In genomic region chr17:44221072-44221861, GRCh38 we compare ENCODE assay signal across 8 cellular contexts. TPM values are rescaled to one million over a fixed set of nuclear protein-coding genes. Genes with fewer than 3 reads are reported as not detected.
DNase-seq lines count a peak whose midpoint lies in the region; ATAC-seq, FAIRE-seq and TF ChIP-seq lines count a peak whose summit lies in the region.

No MANE protein-coding gene starts in this region.

- no peak for FAIRE-seq in keratinocyte (lab: Jason Lieb, UNC)

- CTCF ChIA-PET in AG04449 (lab: Yijun Ruan, JAX): interaction anchor here (0.6 to 4.7 kb wide), 11 partner anchors 9 to 142 kb away, joined by 3 to 58 read pairs (median 4); partner anchors contain the start of gene FAM171A2
- CTCF ChIA-PET in activated B cell treated with CpG ODN at 0.5 μM for 24 hours (lab: Charles Lee): interaction anchor here (1.0 to 6.7 kb wide), 7 partner anchors 11 to 129 kb away, joined by 3 to 35 read pairs (median 5); partner anchors contain the start of gene GRN

- POLR2A ChIA-PET in AG04449 (lab: Yijun Ruan, JAX): interaction anchor here (0.7 to 3.4 kb wide), 10 partner anchors 11 to 155 kb away, joined by 3 to 18 read pairs (median 4); partner anchors contain the start of genes GRN, LSM12 and TMUB2
- POLR2A ChIA-PET in activated B cell treated with CpG ODN at 0.5 μM for 24 hours (lab: Charles Lee): interaction anchor here (0.6 to 10.5 kb wide), 26 partner anchors 8 to 906 kb away, joined by 3 to 241 read pairs (median 7); partner anchors contain the start of genes ATXN7L3, GPATCH8, GRN and HDAC5

- H3K27me3 ChIP-seq in keratinocyte (ENCODE audit: control insufficient read depth, extremely low read depth, insufficient read depth, low read length) (no peaks in the 10 kb centered on the region), spleen (replicated peaks in 1 of 7) (no peaks in the 10 kb centered on the region)

- peak; percentile 15 for ATAC-seq in activated B cell treated with CpG ODN at 0.5 μM for 24 hours (ENCODE audit: low read depth)
- ATAC-seq in GM21381 (IDR thresholded peaks at IDR 0.05; ENCODE audit: unreplicated experiment): no peak

- H3K4me3 ChIP-seq in AG04449 (ENCODE audit: low read depth, low read length): peak overlapping the region; percentile 82
- H3K4me3 ChIP-seq in keratinocyte (ENCODE audit: control insufficient read depth in 2 of 3, extremely low read depth in 1 of 3, insufficient read depth in 2 of 3, low read depth in 1 of 3, low read length in 3 of 3): peak overlapping the region; percentile 84 to 89 (median 85)
- peak overlapping the region; percentile 75 to 96 (median 87) for H3K4me3 ChIP-seq in spleen

- H3K27ac Mint-ChIP-seq in activated B cell treated with CpG ODN at 0.5 μM for 24 hours: peak overlapping the region; percentile 90

- intact Hi-C loops in activated B cell treated with CpG ODN at 0.5 μM for 24 hours (cut with micrococcal nuclease) (loop anchor here (5.0 kb wide), 1 partner anchor 56 kb away; no protein-coding TSS in a partner anchor), spleen (cut with DNase I; ENCODE audit: low total_unique reads) (loop anchor here (10.0 kb wide), 1 partner anchor 54 kb away; no protein-coding TSS in a partner anchor)

- H3K9me1 ChIP-seq in keratinocyte (ENCODE audit: control insufficient read depth, extremely low read depth, insufficient read depth, low read length): no peaks in the 10 kb centered on the region

- TF ChIP-seq CTCF in AG04449 (IDR thresholded peaks at IDR 0.05; ENCODE audit: insufficient read depth, low read length, missing control alignments) (no peak), activated B cell treated with CpG ODN at 0.5 μM for 24 hours (IDR thresholded peaks at IDR 0.05) (no peak), keratinocyte (optimal IDR thresholded peaks at IDR 0.05 in 1 of 3, IDR thresholded peaks at IDR 0.05 in 1 of 3, conservative IDR thresholded peaks at IDR 0.05 in 1 of 3; ENCODE audit: extremely low read depth in 1 of 3, insufficient read depth in 2 of 3, low read length in 3 of 3) (no peak), spleen (IDR thresholded peaks at IDR 0.05 in 8 of 11, conservative IDR thresholded peaks at IDR 0.05 in 3 of 11) (peak in 3 of 11 experiments; percentile 5 to 17 (median 15))

- H3K4me3 Mint-ChIP-seq in activated B cell treated with CpG ODN at 0.5 μM for 24 hours: peak overlapping the region; percentile 87

- TF ChIP-seq POLR2A in spleen (IDR thresholded peaks at IDR 0.05): no peak

- H3K4me1 ChIP-seq in keratinocyte (ENCODE audit: control insufficient read depth, extremely low read depth, insufficient read depth, low read length) (peaks cover 34% of the 10 kb centered on the region), spleen (peaks cover 28 to 52% (median 45%) of the 10 kb centered on the region in 6 donors)

- H3K9me3 ChIP-seq in keratinocyte (ENCODE audit: control insufficient read depth, low read depth, low read length) (no peaks in the 10 kb centered on the region), spleen (no peaks in the 10 kb centered on the region)

- H3K27ac ChIP-seq in keratinocyte (ENCODE audit: control insufficient read depth, insufficient read depth, low read length) (peak overlapping the region; percentile 70), spleen (peak overlapping the region; percentile 97 to 100 (median 99))

- peak overlapping the region; percentile 60 for H2AFZ ChIP-seq in keratinocyte (ENCODE audit: control insufficient read depth, low read length)

- H3K36me3 Mint-ChIP-seq in activated B cell treated with CpG ODN at 0.5 μM for 24 hours (ENCODE audit: low read depth): peaks cover 18% of the 10 kb centered on the region

- no peaks in the 10 kb centered on the region for H4K20me1 ChIP-seq in keratinocyte (ENCODE audit: control insufficient read depth, extremely low read depth, insufficient read depth, low read length)

- no peaks in the 10 kb centered on the region for H3K27me3 Mint-ChIP-seq in activated B cell treated with CpG ODN at 0.5 μM for 24 hours

- 0 to 1% (median 1%) methylated on average over 53 to 54 of the region's 54 CpGs for WGBS in spleen, 5 donors

- peaks cover 24% of the 10 kb centered on the region for H3K79me2 ChIP-seq in keratinocyte (ENCODE audit: control insufficient read depth, insufficient read depth, low read length)

- H3K36me3 ChIP-seq in keratinocyte (ENCODE audit: control insufficient read depth in 2 of 2, extremely low read depth in 1 of 2, insufficient read depth in 2 of 2, low read length in 2 of 2): peaks cover 4 to 11% of the 10 kb centered on the region in 2 experiments
- H3K36me3 ChIP-seq in spleen: peaks cover 0 to 15% (median 5%) of the 10 kb centered on the region in 6 donors

- peaks cover 30% of the 10 kb centered on the region for H3K4me1 Mint-ChIP-seq in activated B cell treated with CpG ODN at 0.5 μM for 24 hours

- DNase-seq in AG04449 (ENCODE audit: low read depth, low spot score) (no peak), GOT3 (lab: John Stamatoyannopoulos, UW) (peak; percentile 35), NCI-H345 (lab: John Stamatoyannopoulos, UW) (peak; percentile 79), activated B cell treated with CpG ODN at 0.5 μM for 24 hours (peak; percentile 58), cerebellar cortex (ENCODE audit: low spot score) (peak; percentile 87), keratinocyte (ENCODE audit: low read depth, low spot score) (no peak), spleen (peak; percentile 93)

- dilution Hi-C loops in keratinocyte (cut with MboI; ENCODE audit: extremely low pct_ligation_motif_present, low sequenced_read_pairs): no loop called here

- peak overlapping the region; percentile 98 for H3K4me2 ChIP-seq in keratinocyte (ENCODE audit: control insufficient read depth, extremely low read depth, insufficient read depth, low read depth, low read length)

- peak overlapping the region; percentile 87 for H3K9ac ChIP-seq in keratinocyte (ENCODE audit: control insufficient read depth, extremely low read depth, insufficient read depth, low read length)

- H3K9me3 Mint-ChIP-seq in activated B cell treated with CpG ODN at 0.5 μM for 24 hours: no peaks in the 10 kb centered on the region

RNA-seq across cellular contexts. Expression of gene UBTF, which starts 1.8 kb away (rescaled TPM):
- total RNA-seq in activated B cell treated with CpG ODN at 0.5 μM for 24 hours (139 and 146 TPM in 2 replicates), spleen (100 to 1,000 TPM in 3 of 7 donors, 10 to 100 TPM in 4; 77.0 to 113 (median 94.8) TPM)
- polyA plus RNA-seq in keratinocyte (14.7 to 23.0 TPM (median 20.5 TPM) in 3 replicates), spleen (10 to 100 TPM; 43.2 to 67.0 (median 43.9) TPM)
- polyA plus RNA-seq in keratinocyte (2011; ENCODE audit: low read depth): 52.7 TPM
- polyA plus RNA-seq in keratinocyte (2011; cell fraction: cytosol; rRNA removed): 15.6 and 21.1 TPM in 2 replicates
- polyA plus RNA-seq in keratinocyte (2011; cell fraction: nucleus; rRNA removed): 37.8 and 39.2 TPM in 2 replicates
- 30.2 and 38.1 TPM in 2 replicates for polyA plus RNA-seq in keratinocyte (2012; ENCODE audit: low replicate concordance)
- 9.3 to 36.6 TPM (median 15.2 TPM) in 3 replicates for polyA minus RNA-seq in keratinocyte
- 19.8 TPM for polyA minus RNA-seq in keratinocyte (2011; cell fraction: cytosol; rRNA and poly(A)+ RNA removed)
- 13.9 and 17.8 TPM in 2 replicates for polyA minus RNA-seq in keratinocyte (2011; cell fraction: nucleus; rRNA and poly(A)+ RNA removed)

RNA-seq across cellular contexts. Expression of gene ATXN7L3, which starts 21.6 kb away (rescaled TPM):
- total RNA-seq in activated B cell treated with CpG ODN at 0.5 μM for 24 hours (92.0 and 103 TPM in 2 replicates), spleen (10 to 100 TPM; 51.3 to 96.2 (median 68.4) TPM)
- polyA plus RNA-seq in keratinocyte (29.3 to 33.8 TPM (median 32.8 TPM) in 3 replicates), spleen (10 to 100 TPM; 25.2 to 55.5 (median 27.2) TPM)
- polyA plus RNA-seq in keratinocyte (2011; ENCODE audit: low read depth): 68.4 TPM
- 27.1 and 31.7 TPM in 2 replicates for polyA plus RNA-seq in keratinocyte (2011; cell fraction: cytosol; rRNA removed)
- polyA plus RNA-seq in keratinocyte (2011; cell fraction: nucleus; rRNA removed): 63.6 and 75.5 TPM in 2 replicates
- polyA plus RNA-seq in keratinocyte (2012; ENCODE audit: low replicate concordance): 20.6 and 28.4 TPM in 2 replicates
- polyA minus RNA-seq in keratinocyte: 38.4 to 46.4 TPM (median 38.5 TPM) in 3 replicates
- 25.5 TPM for polyA minus RNA-seq in keratinocyte (2011; cell fraction: cytosol; rRNA and poly(A)+ RNA removed)
- polyA minus RNA-seq in keratinocyte (2011; cell fraction: nucleus; rRNA and poly(A)+ RNA removed): 17.3 and 17.8 TPM in 2 replicates

RNA-seq across cellular contexts. Expression of gene TMUB2, which starts 34.5 kb away (rescaled TPM):
- total RNA-seq in activated B cell treated with CpG ODN at 0.5 μM for 24 hours (32.3 and 36.0 TPM in 2 replicates), spleen (10 to 100 TPM; 41.9 to 59.0 (median 43.8) TPM)
- polyA plus RNA-seq in keratinocyte (25.5 to 38.5 TPM (median 27.1 TPM) in 3 replicates), spleen (10 to 100 TPM; 26.8 to 49.4 (median 43.1) TPM)
- polyA plus RNA-seq in keratinocyte (2011; ENCODE audit: low read depth): 4.7 TPM
- polyA plus RNA-seq in keratinocyte (2011; cell fraction: cytosol; rRNA removed): 18.3 and 19.7 TPM in 2 replicates
- polyA plus RNA-seq in keratinocyte (2011; cell fraction: nucleus; rRNA removed): 76.6 and 85.4 TPM in 2 replicates
- polyA plus RNA-seq in keratinocyte (2012; ENCODE audit: low replicate concordance): 21.2 and 24.5 TPM in 2 replicates
- 16.5 to 23.1 TPM (median 18.7 TPM) in 3 replicates for polyA minus RNA-seq in keratinocyte
- 18.2 TPM for polyA minus RNA-seq in keratinocyte (2011; cell fraction: cytosol; rRNA and poly(A)+ RNA removed)
- polyA minus RNA-seq in keratinocyte (2011; cell fraction: nucleus; rRNA and poly(A)+ RNA removed): 20.4 and 27.3 TPM in 2 replicates

RNA-seq across cellular contexts. Expression of gene SLC4A1, which starts 46.7 kb away (rescaled TPM):
- total RNA-seq in activated B cell treated with CpG ODN at 0.5 μM for 24 hours (0.10 and 0.13 TPM in 2 replicates), spleen (100 to 1,000 TPM in 1 of 7 donors, 10 to 100 TPM in 4, 1 to 10 TPM in 2; 2.2 to 315 (median 10.5) TPM)
- polyA plus RNA-seq in keratinocyte (0.06 TPM in 1 of 3 replicates, not detected in the others), spleen (10 to 100 TPM in 1 of 3 donors, under 1 TPM in 2; 0.04 to 14.7 (median 0.30) TPM)
- not detected for polyA plus RNA-seq in keratinocyte (2011; ENCODE audit: low read depth)
- polyA plus RNA-seq in keratinocyte (2011; cell fraction: cytosol; rRNA removed): not detected in 2 replicates
- polyA plus RNA-seq in keratinocyte (2011; cell fraction: nucleus; rRNA removed): not detected in 2 replicates
- polyA plus RNA-seq in keratinocyte (2012; ENCODE audit: low replicate concordance): not detected in 2 replicates
- polyA minus RNA-seq in keratinocyte: not detected in 3 replicates
- polyA minus RNA-seq in keratinocyte (2011; cell fraction: cytosol; rRNA and poly(A)+ RNA removed): not detected
- not detected in 2 replicates for polyA minus RNA-seq in keratinocyte (2011; cell fraction: nucleus; rRNA and poly(A)+ RNA removed)

RNA-seq across cellular contexts. Expression of gene ASB16, which starts 50.8 kb away (rescaled TPM):
- total RNA-seq in activated B cell treated with CpG ODN at 0.5 μM for 24 hours (not detected in 2 replicates), spleen (under 1 TPM in 1 of 7 donors, not detected in 6; 0.57 TPM)
- polyA plus RNA-seq in keratinocyte (not detected in 3 replicates), spleen (under 1 TPM in 2 of 3 donors, not detected in 1; 0.09 to 0.16 TPM)
- polyA plus RNA-seq in keratinocyte (2011; ENCODE audit: low read depth): not detected
- not detected in 2 replicates for polyA plus RNA-seq in keratinocyte (2011; cell fraction: cytosol; rRNA removed)
- polyA plus RNA-seq in keratinocyte (2011; cell fraction: nucleus; rRNA removed): not detected in 2 replicates
- polyA plus RNA-seq in keratinocyte (2012; ENCODE audit: low replicate concordance): 0.24 and 0.32 TPM in 2 replicates
- not detected in 3 replicates for polyA minus RNA-seq in keratinocyte
- not detected for polyA minus RNA-seq in keratinocyte (2011; cell fraction: cytosol; rRNA and poly(A)+ RNA removed)
- not detected in 2 replicates for polyA minus RNA-seq in keratinocyte (2011; cell fraction: nucleus; rRNA and poly(A)+ RNA removed)

Comparison
In these comparisons a context has a peak if more than half of its experiments do, and no peak if none do; other contexts are left out.
1. DNase-seq: peak in GOT3 (single experiment), NCI-H345 (single experiment), activated B cell treated with CpG ODN at 0.5 μM for 24 hours (single experiment), cerebellar cortex (single experiment) and spleen (single experiment); none in AG04449 (single experiment) and keratinocyte (single experiment).
2. Peak in every context shown above with its lines, with median percentiles within 50 percentile points of each other: H3K4me3 ChIP-seq.